In genomic region chr14:95320076-95320895, GRCh38 we compare ENCODE assay signal across 8 cellular contexts. TPM values are rescaled to one million over a fixed set of nuclear protein-coding genes. Genes with fewer than 3 reads are reported as not detected.
DNase-seq lines count a peak whose midpoint lies in the region; ATAC-seq, FAIRE-seq and TF ChIP-seq lines count a peak whose summit lies in the region.

No MANE protein-coding gene starts in this region.

- H3K79me2 ChIP-seq in endothelial cell of umbilical vein (ENCODE audit: control insufficient read depth, insufficient read depth, low read length), result no peaks in the 10 kb centered on the region

- H3K27ac ChIP-seq in endothelial cell of umbilical vein (ENCODE audit: insufficient read depth, low read depth, low read length), result no peak overlapping the region
- peak overlapping the region; percentile 72 to 74 for H3K27ac ChIP-seq in prostate gland

- dilution Hi-C loops in endothelial cell of umbilical vein (cut with MboI; ENCODE audit: extremely low pct_ligation_motif_present, low sequenced_read_pairs), result no loop called here

- DNase-seq in NT2/D1 (ENCODE audit: low read depth, low spot score), result no peak
- DNase-seq in endothelial cell of umbilical vein (ENCODE audit: low read depth, low spot score), result no peak
- no peak for DNase-seq in prostate gland (ENCODE audit: low spot score)
- no peak for DNase-seq in AG08396 (ENCODE audit: low spot score)
- no peak for DNase-seq in effector CD4-positive, alpha-beta T cell
- DNase-seq in AG08395 (ENCODE audit: low spot score), result no peak

- 26% methylated on average over 25 of the region's 32 CpGs for WGBS in prostate gland

- H3K4me1 ChIP-seq in NT2/D1 (ENCODE audit: insufficient read depth, insufficient read length) (no peaks in the 10 kb centered on the region), endothelial cell of umbilical vein (ENCODE audit: control insufficient read depth, extremely low read depth, insufficient read depth, low read length) (peaks cover 3% of the 10 kb centered on the region), prostate gland (replicated peaks) (peaks cover 4% of the 10 kb centered on the region)

- H3K9me3 ChIP-seq in NT2/D1 (ENCODE audit: insufficient read depth, low read length) (no peaks in the 10 kb centered on the region), endothelial cell of umbilical vein (replicated peaks; ENCODE audit: control insufficient read depth, insufficient read depth, low read length) (no peaks in the 10 kb centered on the region), prostate gland (no peaks in the 10 kb centered on the region)

- H4K20me1 ChIP-seq in endothelial cell of umbilical vein (replicated peaks; ENCODE audit: control insufficient read depth, extremely low read depth, insufficient read depth, low read length), result no peaks in the 10 kb centered on the region

- BruUV-seq in endothelial cell of umbilical vein (replicated peaks; lab: Mats Ljungman, UMichigan), result no TSS peak

- H3K27me3 ChIP-seq in NT2/D1 (ENCODE audit: insufficient read depth, insufficient read length) (peaks cover 5% of the 10 kb centered on the region), endothelial cell of umbilical vein (ENCODE audit: control insufficient read depth in 2 of 2, insufficient read depth in 2 of 2, low read length in 2 of 2) (peaks cover 2% of the 10 kb centered on the region in 2 experiments), prostate gland (replicated peaks; ENCODE audit: insufficient read depth) (no peaks in the 10 kb centered on the region)

- CTCF ChIA-PET in endothelial cell of umbilical vein (lab: Charles Lee), result interaction anchor here (0.7 to 1.7 kb wide), 3 partner anchors 40 to 163 kb away, joined by 4 to 6 read pairs (median 4); partner anchors contain the start of gene DICER1

- H3K9ac ChIP-seq in NT2/D1 (ENCODE audit: insufficient read length, low read depth), result no peak overlapping the region
- H3K9ac ChIP-seq in endothelial cell of umbilical vein (replicated peaks; ENCODE audit: extremely low read depth, insufficient read depth, low read length), result no peak overlapping the region

- no peak overlapping the region for H3K4me2 ChIP-seq in endothelial cell of umbilical vein (ENCODE audit: insufficient read depth, low read length)

- TF ChIP-seq CTCF in endothelial cell of umbilical vein (IDR thresholded peaks at IDR 0.05; ENCODE audit: extremely low read depth in 1 of 2, insufficient read depth in 1 of 2, low read depth in 1 of 2, low read length in 2 of 2) (no peak), prostate gland (IDR thresholded peaks at IDR 0.05) (no peak)

- H3K36me3 ChIP-seq in NT2/D1 (ENCODE audit: insufficient read depth, insufficient read length, low read length) (no peaks in the 10 kb centered on the region), endothelial cell of umbilical vein (ENCODE audit: control insufficient read depth in 2 of 2, extremely low read depth in 1 of 2, insufficient read depth in 2 of 2, low read length in 2 of 2) (no peaks in the 10 kb centered on the region), prostate gland (no peaks in the 10 kb centered on the region)

- no peak for FAIRE-seq in endothelial cell of umbilical vein (lab: Jason Lieb, UNC)

- H3K9me1 ChIP-seq in endothelial cell of umbilical vein (replicated peaks; ENCODE audit: control insufficient read depth, extremely low read depth, insufficient read depth, low read length), result no peaks in the 10 kb centered on the region

- peak overlapping the region; percentile 62 for H2AFZ ChIP-seq in endothelial cell of umbilical vein (ENCODE audit: low read depth, low read length)

- peak; percentile 8 for ATAC-seq in GM18868 (IDR thresholded peaks at IDR 0.05; ENCODE audit: unreplicated experiment)
- no peak for ATAC-seq in GM21423 (IDR thresholded peaks at IDR 0.05; ENCODE audit: unreplicated experiment)

- H3K4me3 ChIP-seq in NT2/D1 (ENCODE audit: insufficient read length, low read depth), result peak overlapping the region; percentile 26
- H3K4me3 ChIP-seq in endothelial cell of umbilical vein (replicated peaks in 1 of 3; ENCODE audit: insufficient read depth in 1 of 3, low read depth in 1 of 3, low read length in 3 of 3), result peak overlapping the region in 1 of 3 experiments; percentile 19
- H3K4me3 ChIP-seq in prostate gland, result peak overlapping the region; percentile 48 to 86

- TF ChIP-seq POLR2A in endothelial cell of umbilical vein (IDR thresholded peaks at IDR 0.05; ENCODE audit: low read depth, low read length) (no peak), prostate gland (IDR thresholded peaks at IDR 0.05) (no peak)

- intact Hi-C loops in endothelial cell of umbilical vein (cut with micrococcal nuclease) (loop anchor here (2.0 kb wide), 1 partner anchor 163 kb away; the partner anchor contains the start of gene DICER1), prostate gland (cut with DNase I) (no loop called here)

- POLR2A ChIA-PET in endothelial cell of umbilical vein (lab: Charles Lee), result no interaction called here

TF ChIP-seq in endothelial cell of umbilical vein, 7 proteins besides CTCF, POLR2A, EP300 and RAD21:
- TF ChIP-seq EZH2 (IDR thresholded peaks at IDR 0.05; ENCODE audit: borderline replicate concordance, low read depth, low read length, severe bottlenecking), result no peak
- TF ChIP-seq MYC (IDR thresholded peaks at IDR 0.05; ENCODE audit: low read depth, low read length), result no peak
- no peak for TF ChIP-seq JUN (IDR thresholded peaks at IDR 0.05; ENCODE audit: borderline replicate concordance, insufficient read depth, insufficient read length, low read depth)
- no peak for TF ChIP-seq MAX (IDR thresholded peaks at IDR 0.05; ENCODE audit: insufficient read depth, insufficient read length)
- no peak for TF ChIP-seq FOS (IDR thresholded peaks at IDR 0.05; ENCODE audit: borderline replicate concordance, insufficient read depth, low read length)
- TF ChIP-seq POLR2AphosphoS5 (IDR thresholded peaks at IDR 0.05; ENCODE audit: insufficient read depth, low read depth, low read length), result no peak
- TF ChIP-seq GATA2 (IDR thresholded peaks at IDR 0.05; ENCODE audit: insufficient read depth, insufficient read length, low read depth, low read length), result no peak

RNA-seq across cellular contexts. Expression of gene CLMN, which starts 0.6 kb away (rescaled TPM):
- 8.4 and 9.6 TPM in 2 replicates for total RNA-seq in endothelial cell of umbilical vein
- polyA plus RNA-seq in endothelial cell of umbilical vein, result 0.67 and 0.72 TPM in 2 replicates
- polyA plus RNA-seq in endothelial cell of umbilical vein (2011; cell fraction: cytosol; rRNA removed), result 1.4 and 1.6 TPM in 2 replicates
- polyA plus RNA-seq in endothelial cell of umbilical vein (2011; cell fraction: nucleus; rRNA removed), result 5.6 and 6.1 TPM in 2 replicates
- polyA plus RNA-seq in endothelial cell of umbilical vein (2012), result 4.0 and 5.9 TPM in 2 replicates
- 2.8 and 3.2 TPM in 2 replicates for polyA minus RNA-seq in endothelial cell of umbilical vein
- polyA minus RNA-seq in endothelial cell of umbilical vein (2011; cell fraction: cytosol; rRNA and poly(A)+ RNA removed), result 1.0 TPM
- 4.1 and 5.3 TPM in 2 replicates for polyA minus RNA-seq in endothelial cell of umbilical vein (2011; cell fraction: nucleus; rRNA and poly(A)+ RNA removed)
- 10 to 100 TPM; 24.6 to 39.3 TPM for total RNA-seq in prostate gland
